Comparison of ENCODE assay signal across 8 cellular contexts in genomic region chr14:61177279-61178225, GRCh38.
A peak's percentile ranks its signal among the peaks of the same experiment; 100 is the strongest.
DNase-seq lines count a peak whose midpoint lies in the region; ATAC-seq, FAIRE-seq and TF ChIP-seq lines count a peak whose summit lies in the region.

No MANE protein-coding gene starts in this region.

- peak overlapping the region; percentile 18 for H3K27ac Mint-ChIP-seq in type B pancreatic cell

- in situ Hi-C loops in HepG2 (cut with HindIII; ENCODE audit: extremely low pct_ligation_motif_present, low pct_unique_long_range_greater_than_20kb), result loop anchor here (25.0 kb wide), 1 partner anchor 140 kb away; no protein-coding TSS in a partner anchor
- in situ Hi-C loops in SK-MEL-5 (cut with HindIII; ENCODE audit: low pct_unique_long_range_greater_than_20kb, low sequenced_read_pairs), result no loop called here
- in situ Hi-C loops in transverse colon (cut with MboI; ENCODE audit: low pct_ligation_motif_present in 1 of 4, low pct_unique_long_range_greater_than_20kb in 1 of 4, low sequenced_read_pairs in 3 of 4), result no loop called here

- no peak for FAIRE-seq in HepG2 (lab: Jason Lieb, UNC)

- H3K36me3 Mint-ChIP-seq in type B pancreatic cell, result no peaks in the 10 kb centered on the region

- H4K20me1 ChIP-seq in HepG2 (ENCODE audit: insufficient read depth, low read length), result no peaks in the 10 kb centered on the region

- H3K36me3 ChIP-seq in HepG2 (replicated peaks in 1 of 2; ENCODE audit: control insufficient read depth in 1 of 2, insufficient read depth in 2 of 2, low read length in 2 of 2) (no peaks in the 10 kb centered on the region), right lobe of liver (no peaks in the 10 kb centered on the region), transverse colon (no peaks in the 10 kb centered on the region)

- intact Hi-C loops in HepG2 (cut with micrococcal nuclease; ENCODE audit: unreplicated experiment), result loop anchor here (1.0 kb wide), 1 partner anchor 75 kb away; no protein-coding TSS in a partner anchor
- intact Hi-C loops in right lobe of liver (cut with DNase I), result no loop called here
- intact Hi-C loops in transverse colon (cut with DNase I; ENCODE audit: low total_unique reads), result no loop called here

- 88% methylated on average over 14 of the region's 14 CpGs for WGBS in HepG2 (ENCODE audit: low lambda C conversion rate)
- WGBS in right lobe of liver (ENCODE audit: insufficient coverage, low coverage, low lambda C conversion rate, missing lambda C conversion rate), result 61% methylated on average over 7 of the region's 14 CpGs
- WGBS in transverse colon (ENCODE audit: low coverage in 1 of 2), 2 donors, result 81 to 84% methylated on average over 3 to 14 of the region's 14 CpGs

- H3K4me2 ChIP-seq in HepG2 (ENCODE audit: low read depth, low read length), result peak overlapping the region; percentile 86

- BruUV-seq in HepG2 (replicated peaks; lab: Mats Ljungman, UMichigan), result no TSS peak

- H3K4me3 Mint-ChIP-seq in type B pancreatic cell, result peak overlapping the region; percentile 1

- no peak for TF ChIP-seq RAD21 in HepG2 (CRISPR knock-in tag; IDR thresholded peaks at IDR 0.05)

- POLR2A ChIA-PET in HepG2 (lab: Yijun Ruan, JAX), result interaction anchor here (0.7 to 2.3 kb wide), 7 partner anchors 11 to 517 kb away, joined by 3 to 9 read pairs (median 3); partner anchors contain the start of genes SLC38A6 and TRMT5

- TF ChIP-seq CTCF in HepG2 (CRISPR knock-in tag; IDR thresholded peaks at IDR 0.05) (no peak), right lobe of liver (IDR thresholded peaks at IDR 0.05) (no peak), type B pancreatic cell (conservative IDR thresholded peaks at IDR 0.05) (no peak), transverse colon (IDR thresholded peaks at IDR 0.05) (no peak)

- ATAC-seq in HepG2 (peak; percentile 9; the same call in 1 of the 3 replicates), right lobe of liver (no peak), esophagus mucosa (peak; percentile 29), HG02885 (IDR thresholded peaks at IDR 0.05; ENCODE audit: poor library complexity, unreplicated experiment) (no peak)

- H3K4me1 ChIP-seq in HepG2 (ENCODE audit: insufficient read depth, low read length) (peaks cover 31% of the 10 kb centered on the region), right lobe of liver (no peaks in the 10 kb centered on the region), transverse colon (no peaks in the 10 kb centered on the region)

- peaks cover 39% of the 10 kb centered on the region for H3K4me1 Mint-ChIP-seq in type B pancreatic cell (ENCODE audit: unreplicated experiment)

- H3K27me3 ChIP-seq in HepG2 (ENCODE audit: control insufficient read depth in 1 of 2, insufficient read depth in 2 of 2, low read length in 2 of 2) (no peaks in the 10 kb centered on the region), right lobe of liver (no peaks in the 10 kb centered on the region), transverse colon (no peaks in the 10 kb centered on the region)

- H3K4me3 ChIP-seq in HepG2 (replicated peaks in 1 of 3; ENCODE audit: insufficient read depth in 1 of 3, low read depth in 2 of 3, low read length in 3 of 3) (peak overlapping the region in 2 of 3 experiments; percentile 43 to 59; a peak in 4 of 6 replicates), right lobe of liver (no peak overlapping the region), transverse colon (no peak overlapping the region)

- H3K9me3 ChIP-seq in HepG2 (ENCODE audit: low read length), result no peaks in the 10 kb centered on the region
- no peaks in the 10 kb centered on the region for H3K9me3 ChIP-seq in right lobe of liver
- H3K9me3 ChIP-seq in transverse colon, result no peaks in the 10 kb centered on the region

- CTCF ChIA-PET in HepG2 (lab: Yijun Ruan, JAX; ENCODE audit: low intra/inter-chr PET ratio, low total read pairs), result no interaction called here

- TF ChIP-seq POLR2A in HepG2 (IDR thresholded peaks at IDR 0.05; ENCODE audit: insufficient read depth in 1 of 2, low read depth in 2 of 2, low read length in 2 of 2) (no peak), right lobe of liver (IDR thresholded peaks at IDR 0.05) (no peak), transverse colon (IDR thresholded peaks at IDR 0.05) (no peak)

- H3K9ac ChIP-seq in HepG2 (ENCODE audit: insufficient read depth, low read depth, low read length), result no peak overlapping the region

- DNase-seq in HepG2 (ENCODE audit: low spot score) (no peak), right lobe of liver (no peak), SK-MEL-5 (ENCODE audit: low read depth, low spot score) (peak; percentile 21), type B pancreatic cell (ENCODE audit: extremely low spot score, unreplicated experiment) (no peak), NCI-H226 (no peak), transverse colon (no peak)

- TF ChIP-seq EP300 in HepG2 (IDR thresholded peaks at IDR 0.05; ENCODE audit: low read depth in 2 of 2, low read length in 2 of 2) (no peak), HepG2 (CRISPR knock-in tag; IDR thresholded peaks at IDR 0.05; ENCODE audit: borderline replicate concordance) (no peak), transverse colon (IDR thresholded peaks at IDR 0.05; ENCODE audit: low read depth) (no peak)

- peaks cover 8% of the 10 kb centered on the region for H3K9me3 Mint-ChIP-seq in type B pancreatic cell

- no peaks in the 10 kb centered on the region for H3K27me3 Mint-ChIP-seq in type B pancreatic cell

- H3K79me2 ChIP-seq in HepG2 (ENCODE audit: insufficient read depth, low read length), result no peaks in the 10 kb centered on the region

- H2AFZ ChIP-seq in HepG2 (ENCODE audit: low read length), result peak overlapping the region; percentile 52

- H3K27ac ChIP-seq in HepG2 (ENCODE audit: extremely low read length, insufficient read depth, low read length) (peak overlapping the region; percentile 59), right lobe of liver (no peak overlapping the region), transverse colon (no peak overlapping the region)

TF ChIP-seq in HepG2, 621 proteins besides CTCF, POLR2A, EP300 and RAD21:
- TF ChIP-seq ZNF468 (CRISPR knock-in tag; IDR thresholded peaks at IDR 0.05), result no peak
- 0 out of 2 replicates have a peak, but pooled peaks have one; percentile 9 for TF ChIP-seq SPEN (CRISPR knock-in tag; IDR thresholded peaks at IDR 0.05; ENCODE audit: low read depth)
- peak; percentile 15; the same call in 1 of the 2 replicates for TF ChIP-seq ZMYM3 (CRISPR knock-in tag; IDR thresholded peaks at IDR 0.05)
- 0 out of 2 replicates have a peak, but pooled peaks have one; percentile 7 for TF ChIP-seq ZBTB38 (CRISPR knock-in tag; IDR thresholded peaks at IDR 0.05)
- no peak for TF ChIP-seq NPAS2 (CRISPR knock-in tag; IDR thresholded peaks at IDR 0.05; ENCODE audit: borderline replicate concordance)
- TF ChIP-seq RNF2 (conservative IDR thresholded peaks at IDR 0.05; ENCODE audit: low read depth), result 0 out of 2 replicates have a peak, but pooled peaks have one; percentile 29
- no peak for TF ChIP-seq REL (CRISPR knock-in tag; conservative IDR thresholded peaks at IDR 0.05)
- TF ChIP-seq ZBTB37 (CRISPR knock-in tag; IDR thresholded peaks at IDR 0.05), result no peak
- 0 out of 2 replicates have a peak, but pooled peaks have one; percentile 36 for TF ChIP-seq ZNF512B (CRISPR knock-in tag; IDR thresholded peaks at IDR 0.05; ENCODE audit: borderline replicate concordance)
- no peak for TF ChIP-seq KDM5A (IDR thresholded peaks at IDR 0.05; ENCODE audit: borderline replicate concordance, low read length)

Comparison
In these comparisons a context has a peak if more than half of its experiments do, and no peak if none do; other contexts are left out.
1. ATAC-seq: peak in HepG2 (single experiment) and esophagus mucosa (single experiment); none in right lobe of liver (0 of 4) and HG02885 (single experiment).
2. H3K4me3 ChIP-seq: peak in HepG2 (2 of 3); none in right lobe of liver (0 of 3) and transverse colon (0 of 4).